20 cellular contexts compared by ENCODE assay signal in the genomic region with DNA sequence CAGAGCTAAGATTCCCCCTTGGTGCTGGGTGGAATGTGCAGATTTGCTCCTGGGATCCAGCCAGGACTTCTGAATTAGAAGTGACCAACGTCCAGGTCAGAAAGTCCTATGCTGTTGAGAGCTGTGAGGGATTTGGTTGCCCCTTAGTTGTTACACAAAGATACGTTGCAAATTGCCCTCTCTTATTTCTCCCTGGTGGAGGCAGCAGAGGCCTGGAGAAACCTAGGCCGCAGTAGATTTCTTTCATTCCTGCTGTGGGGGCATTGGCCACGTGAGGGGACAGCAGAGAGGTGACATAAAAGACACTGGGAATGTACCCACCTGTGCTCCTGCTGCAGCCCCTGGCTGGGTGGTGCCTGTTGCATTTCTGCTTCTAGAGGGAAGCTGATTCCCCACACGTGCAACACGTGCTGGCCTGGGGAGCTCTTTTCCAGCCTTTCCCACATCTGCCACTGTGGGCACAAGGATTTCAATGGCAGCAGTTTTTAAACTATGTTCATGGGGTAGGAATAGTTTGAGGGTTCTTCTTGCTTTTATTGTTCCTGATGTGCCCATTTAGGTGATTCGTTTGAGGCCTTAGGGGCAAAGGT.
DNase-seq lines count a peak whose midpoint lies in the region; ATAC-seq and TF ChIP-seq lines count a peak whose summit lies in the region.
"Had no signal": no experiment of that assay in that cellular context is flagged by ENCODE, and none has a peak within 500 bp of the region (broad histone marks: within the 10 kb centered on the region; RNA-seq: fewer than 3 reads in every experiment).

No MANE protein-coding gene starts in this region.

- H3K9ac ChIP-seq in mammary epithelial cell (ENCODE audit: insufficient read depth, low read length): no peak overlapping the region
- H3K9ac ChIP-seq: BLaER1 treated with 17β-estradiol and CSF1 and Interleukin-3, amounts not matched to agents 10 nM and 100 nM had no signal

- no peaks in the 10 kb centered on the region for H3K4me1 Mint-ChIP-seq in immature natural killer cell
- no peaks in the 10 kb centered on the region for H3K4me1 Mint-ChIP-seq in activated CD4-positive, alpha-beta T cell treated with anti-CD3 and anti-CD28 coated beads for 36 hours
- H3K4me1 Mint-ChIP-seq: central memory CD8-positive, alpha-beta T cell had no signal

- TF ChIP-seq POLR2A in breast epithelium (IDR thresholded peaks at IDR 0.05) (no peak), sigmoid colon (IDR thresholded peaks at IDR 0.05) (no peak), spleen (IDR thresholded peaks at IDR 0.05) (no peak)

- no peak overlapping the region for H2AFZ ChIP-seq in mammary epithelial cell (ENCODE audit: low read depth, low read length)

- TF ChIP-seq CTCF in breast epithelium (IDR thresholded peaks at IDR 0.05): peak in 1 of 3 donors; percentile 24
- no peak for TF ChIP-seq CTCF in mammary epithelial cell (conservative IDR thresholded peaks at IDR 0.05 in 1 of 2, IDR thresholded peaks at IDR 0.05 in 1 of 2; ENCODE audit: extremely low read depth in 1 of 2, insufficient read depth in 1 of 2, low read depth in 1 of 2, low read length in 2 of 2)
- TF ChIP-seq CTCF in sigmoid colon (IDR thresholded peaks at IDR 0.05): peak in 3 of 4 experiments; percentile 23 to 40 (median 26)
- no peak for TF ChIP-seq CTCF in spleen (IDR thresholded peaks at IDR 0.05 in 8 of 11, conservative IDR thresholded peaks at IDR 0.05 in 3 of 11)

- intact Hi-C loops in breast epithelium (cut with DNase I; ENCODE audit: low total_unique reads) (no loop called here), mammary epithelial cell (cut with micrococcal nuclease) (no loop called here), left ventricle myocardium superior (cut with micrococcal nuclease) (no loop called here), sigmoid colon (cut with DNase I) (loop anchor here (1.0 kb wide), 2 partner anchors 39 to 43 kb away; no protein-coding TSS in a partner anchor), spleen (cut with DNase I; ENCODE audit: low total_unique reads) (no loop called here)
- intact Hi-C loops in activated CD4-positive, alpha-beta T cell treated with anti-CD3 and anti-CD28 coated beads for 36 hours (cut with DNase I, micrococcal nuclease): no loop called here

- no peaks in the 10 kb centered on the region for H3K36me3 ChIP-seq in breast epithelium
- peaks cover 3% of the 10 kb centered on the region for H3K36me3 ChIP-seq in mammary epithelial cell (ENCODE audit: insufficient read depth, low read length)
- no peaks in the 10 kb centered on the region for H3K36me3 ChIP-seq in sigmoid colon
- peaks cover 0 to 46% (median 0%) of the 10 kb centered on the region in 6 donors for H3K36me3 ChIP-seq in spleen
- H3K36me3 ChIP-seq: BLaER1 treated with 17β-estradiol and CSF1 and Interleukin-3, amounts not matched to agents 10 nM and 100 nM had no signal

- H3K27me3 ChIP-seq in breast epithelium (no peaks in the 10 kb centered on the region), mammary epithelial cell (ENCODE audit: insufficient read depth, low read length) (no peaks in the 10 kb centered on the region), sigmoid colon (no peaks in the 10 kb centered on the region), spleen (replicated peaks in 1 of 7) (no peaks in the 10 kb centered on the region)
- H3K27me3 ChIP-seq: BLaER1 treated with 17β-estradiol and CSF1 and Interleukin-3, amounts not matched to agents 10 nM and 100 nM; SJCRH30 had no signal

- in situ Hi-C loops in mammary epithelial cell (cut with MboI; ENCODE audit: low sequenced_read_pairs in 2 of 2): no loop called here

- no peak for TF ChIP-seq EP300 in sigmoid colon (IDR thresholded peaks at IDR 0.05)

- H3K4me3 ChIP-seq in breast epithelium (no peak overlapping the region), mammary epithelial cell (replicated peaks in 1 of 3; ENCODE audit: insufficient read depth in 1 of 3, low read depth in 2 of 3, low read length in 3 of 3) (no peak overlapping the region), sigmoid colon (no peak overlapping the region), spleen (no peak overlapping the region)
- H3K4me3 ChIP-seq: BLaER1 treated with 17β-estradiol and CSF1 and Interleukin-3, amounts not matched to agents 10 nM and 100 nM; SJCRH30 had no signal

- CTCF ChIA-PET in mammary epithelial cell (lab: Charles Lee; ENCODE audit: low non-redundant PET): no interaction called here
- CTCF ChIA-PET in activated CD4-positive, alpha-beta T cell treated with anti-CD3 and anti-CD28 coated beads for 36 hours (lab: Charles Lee): interaction anchor here (0.7 kb wide), 1 partner anchor 97 kb away, joined by 3 read pairs; no protein-coding TSS in a partner anchor

- no peak for DNase-seq in breast epithelium (ENCODE audit: low spot score in 2 of 2)
- no peak for DNase-seq in mammary epithelial cell
- no peak for DNase-seq in left ventricle myocardium superior
- DNase-seq in sigmoid colon: no peak
- DNase-seq in spleen: no peak
- DNase-seq in immature natural killer cell: no peak
- no peak for DNase-seq in activated CD4-positive, alpha-beta T cell treated with anti-CD3 and anti-CD28 coated beads for 36 hours
- DNase-seq: activated CD4-positive, alpha-beta T cell treated with anti-CD3 and anti-CD28 coated beads, Interleukin-2, amount 50 U/mL, for 1 hour; activated T-cell treated with anti-CD3 and anti-CD28 coated beads, Interleukin-2, amount 50 U/mL, for 1 hour; NCI-H1694; occipital lobe; SJCRH30; stimulated activated CD4-positive, alpha-beta T cell treated with anti-CD3 and anti-CD28 coated beads, Interleukin-12 subunit alpha, Interleukin-12 subunit beta, amount 100 ng/mL, for 4 hours; stimulated activated naive CD4-positive, alpha-beta T cell treated with Interleukin-2 at 50 U/mL for 16 hours had no signal

- dilution Hi-C loops in mammary epithelial cell (cut with HindIII; ENCODE audit: low sequenced_read_pairs): no loop called here

- H3K9me3 Mint-ChIP-seq in immature natural killer cell: no peaks in the 10 kb centered on the region
- H3K9me3 Mint-ChIP-seq in activated CD4-positive, alpha-beta T cell treated with anti-CD3 and anti-CD28 coated beads for 36 hours (ENCODE audit: low read depth): no peaks in the 10 kb centered on the region
- H3K9me3 Mint-ChIP-seq: activated naive CD4-positive, alpha-beta T cell treated with anti-CD3 and anti-CD28 coated beads, Interleukin-2, amount 50 U/mL, for 72 hours; central memory CD8-positive, alpha-beta T cell; mesothelial cell of epicardium had no signal

- no peak overlapping the region for H3K4me2 ChIP-seq in mammary epithelial cell (ENCODE audit: insufficient read depth, low read depth, low read length)

- H3K27ac Mint-ChIP-seq in immature natural killer cell: no peak overlapping the region
- no peak overlapping the region for H3K27ac Mint-ChIP-seq in activated CD4-positive, alpha-beta T cell treated with anti-CD3 and anti-CD28 coated beads for 36 hours
- H3K27ac Mint-ChIP-seq: activated naive CD4-positive, alpha-beta T cell treated with anti-CD3 and anti-CD28 coated beads, Interleukin-2, amount 50 U/mL, for 72 hours had no signal

- 26% methylated on average over 7 of the region's 7 CpGs for WGBS in mammary epithelial cell (ENCODE audit: low coverage, missing lambda C conversion rate)
- 81 to 86% methylated on average over 7 of the region's 7 CpGs for WGBS in sigmoid colon, 2 donors
- WGBS in spleen, 5 donors: 78 to 85% (median 83%) methylated on average over 7 of the region's 7 CpGs

- no peaks in the 10 kb centered on the region for H4K20me1 ChIP-seq in mammary epithelial cell (ENCODE audit: insufficient read depth, low read length)
- H4K20me1 ChIP-seq: BLaER1 treated with 17β-estradiol and CSF1 and Interleukin-3, amounts not matched to agents 10 nM and 100 nM had no signal

- no peaks in the 10 kb centered on the region for H3K27me3 Mint-ChIP-seq in immature natural killer cell (ENCODE audit: low read depth in 3 of 3)
- no peaks in the 10 kb centered on the region for H3K27me3 Mint-ChIP-seq in activated CD4-positive, alpha-beta T cell treated with anti-CD3 and anti-CD28 coated beads for 36 hours
- H3K27me3 Mint-ChIP-seq: central memory CD8-positive, alpha-beta T cell had no signal

- no peaks in the 10 kb centered on the region for H3K9me3 ChIP-seq in breast epithelium
- no peaks in the 10 kb centered on the region for H3K9me3 ChIP-seq in mammary epithelial cell (replicated peaks; ENCODE audit: insufficient read depth, low read length)
- H3K9me3 ChIP-seq in sigmoid colon: no peaks in the 10 kb centered on the region
- no peaks in the 10 kb centered on the region for H3K9me3 ChIP-seq in spleen
- H3K9me3 ChIP-seq: BLaER1 treated with 17β-estradiol and CSF1 and Interleukin-3, amounts not matched to agents 10 nM and 100 nM; SJCRH30 had no signal

- H3K4me1 ChIP-seq in breast epithelium (peaks cover 0 to 17% of the 10 kb centered on the region in 2 donors), mammary epithelial cell (ENCODE audit: insufficient read depth, low read length) (no peaks in the 10 kb centered on the region), sigmoid colon (peaks cover 0 to 96% (median 88%) of the 10 kb centered on the region in 4 donors), spleen (peaks cover 0 to 14% (median 0%) of the 10 kb centered on the region in 6 donors)

- H3K27ac ChIP-seq in breast epithelium: peak overlapping the region; percentile 96 to 98
- no peak overlapping the region for H3K27ac ChIP-seq in mammary epithelial cell (ENCODE audit: insufficient read depth, low read depth, low read length)
- H3K27ac ChIP-seq in sigmoid colon: peak overlapping the region; percentile 92 to 97 (median 96)
- H3K27ac ChIP-seq in spleen: no peak overlapping the region
- H3K27ac ChIP-seq: 22Rv1, SJCRH30 had no signal

- POLR2A ChIA-PET in activated CD4-positive, alpha-beta T cell treated with anti-CD3 and anti-CD28 coated beads for 36 hours (lab: Charles Lee): no interaction called here

- ATAC-seq in left ventricle myocardium superior (peak; percentile 45), GM19463 (IDR thresholded peaks at IDR 0.05; ENCODE audit: unreplicated experiment) (no peak)
- no peak for ATAC-seq in activated CD4-positive, alpha-beta T cell treated with anti-CD3 and anti-CD28 coated beads for 36 hours
- ATAC-seq: activated naive CD4-positive, alpha-beta T cell treated with anti-CD3 and anti-CD28 coated beads, Interleukin-2, amount 50 U/mL, for 72 hours had no signal

- no TSS peak for BruUV-seq in mammary epithelial cell (replicated peaks; lab: Mats Ljungman, UMichigan)

- no peaks in the 10 kb centered on the region for H3K79me2 ChIP-seq in mammary epithelial cell (ENCODE audit: insufficient read depth, low read length)

- no peak overlapping the region for H3K4me3 Mint-ChIP-seq in immature natural killer cell
- H3K4me3 Mint-ChIP-seq in activated CD4-positive, alpha-beta T cell treated with anti-CD3 and anti-CD28 coated beads for 36 hours: no peak overlapping the region
- H3K4me3 Mint-ChIP-seq: central memory CD8-positive, alpha-beta T cell; mesothelial cell of epicardium had no signal

- no peaks in the 10 kb centered on the region for H3K36me3 Mint-ChIP-seq in immature natural killer cell
- H3K36me3 Mint-ChIP-seq in activated CD4-positive, alpha-beta T cell treated with anti-CD3 and anti-CD28 coated beads for 36 hours (ENCODE audit: low read depth): no peaks in the 10 kb centered on the region
- H3K36me3 Mint-ChIP-seq: activated naive CD4-positive, alpha-beta T cell treated with anti-CD3 and anti-CD28 coated beads, Interleukin-2, amount 50 U/mL, for 72 hours had no signal

Comparison
In these comparisons a context has a peak if more than half of its experiments do, and no peak if none do; other contexts are left out.
1. H3K27ac ChIP-seq: peak in breast epithelium (2 of 2) and sigmoid colon (4 of 4); none in mammary epithelial cell (single experiment) and spleen (0 of 8).
2. CTCF ChIP-seq: peak in sigmoid colon (3 of 4); none in mammary epithelial cell (0 of 2) and spleen (0 of 11).